Comparison of ENCODE assay signal across 8 cellular contexts in the genomic region with DNA sequence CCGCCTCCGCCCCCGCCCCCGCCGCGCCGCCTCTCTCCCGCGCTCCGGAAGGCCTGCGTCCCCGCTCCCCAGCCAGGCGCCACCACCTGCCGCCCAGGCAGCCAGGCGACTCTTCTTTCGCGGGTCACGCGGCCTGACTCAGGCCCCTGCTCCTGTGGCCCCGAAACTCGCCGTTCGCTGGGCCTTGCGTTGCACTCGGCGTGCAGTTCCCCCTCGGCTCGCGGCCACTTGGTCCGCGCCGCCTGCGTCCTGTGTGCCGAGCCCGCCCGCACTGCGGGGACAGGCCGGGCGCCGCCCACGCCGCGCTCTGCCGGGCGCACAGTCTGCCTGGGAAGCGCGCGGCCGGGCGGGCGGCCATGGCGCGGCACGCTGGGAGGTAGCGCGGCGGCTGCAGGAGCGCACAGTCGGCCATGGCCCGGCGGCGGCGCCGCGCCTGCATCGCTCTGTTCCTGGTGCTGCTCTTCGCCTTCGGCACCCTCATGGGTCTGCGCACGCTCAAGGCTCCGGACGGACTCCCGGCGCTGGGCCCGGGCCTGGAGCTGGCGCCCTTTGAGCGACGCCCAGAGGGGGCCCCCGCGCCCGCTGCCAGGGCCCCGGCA. TPM values are rescaled to one million over a fixed set of nuclear protein-coding genes. Genes with fewer than 3 reads are reported as not detected.
DNase-seq lines count a peak whose midpoint lies in the region; ATAC-seq, FAIRE-seq and TF ChIP-seq lines count a peak whose summit lies in the region.

A gene with protein sequence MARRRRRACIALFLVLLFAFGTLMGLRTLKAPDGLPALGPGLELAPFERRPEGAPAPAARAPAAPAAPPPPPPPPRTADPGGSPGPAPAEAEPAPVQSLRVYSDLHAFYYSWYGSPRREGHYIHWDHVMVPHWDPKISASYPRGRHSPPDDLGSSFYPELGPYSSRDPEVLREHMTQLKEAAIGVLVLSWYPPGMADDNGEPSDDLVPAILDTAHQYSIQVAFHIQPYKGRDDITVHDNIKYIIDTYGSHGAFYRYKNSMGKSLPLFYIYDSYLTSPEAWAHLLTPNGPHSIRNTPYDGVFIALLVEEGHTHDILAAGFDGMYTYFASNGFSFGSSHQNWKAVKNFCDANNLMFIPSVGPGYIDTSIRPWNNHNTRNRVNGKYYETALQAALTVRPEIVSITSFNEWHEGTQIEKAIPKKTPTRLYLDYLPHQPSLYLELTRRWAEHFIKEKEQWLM (plus strand): TSS at position 75 of the 599 bp plus-strand sequence. CDS start 336 bp downstream, at position 411.

- H3K4me1 ChIP-seq in adipocyte (ENCODE audit: control insufficient read depth, insufficient read depth, low read length) (no peaks in the 10 kb centered on the region), pancreas (peaks cover 0 to 5% (median 0%) of the 10 kb centered on the region in 3 donors)

- TF ChIP-seq CTCF in HL-60 (IDR thresholded peaks at IDR 0.05; ENCODE audit: insufficient read depth, low read length) (no peak), pancreas (IDR thresholded peaks at IDR 0.05) (no peak)

- no peaks in the 10 kb centered on the region for H3K9me3 ChIP-seq in adipocyte (ENCODE audit: control insufficient read depth, low read length)
- no peaks in the 10 kb centered on the region for H3K9me3 ChIP-seq in pancreas

- WGBS in pancreas, 2 donors, result 1% methylated on average over 32 to 78 of the region's 82 CpGs

- FAIRE-seq in GM18507 (lab: Jason Lieb, UNC), result peak; percentile 60
- no peak for FAIRE-seq in pancreas (lab: Jason Lieb, UNC)

- ATAC-seq in left cardiac atrium (peak; percentile 85 to 88), pancreas (peak; percentile 79 to 93 (median 87)), GM21390 (IDR thresholded peaks at IDR 0.05; ENCODE audit: unreplicated experiment) (no peak)

- H3K4me3 ChIP-seq in HL-60 (replicated peaks; ENCODE audit: insufficient read depth, low read length) (peak within 1 kb of the TSS; percentile 45), adipocyte (ENCODE audit: low read length) (peak within 1 kb of the TSS; percentile 74), pancreas (peak within 1 kb of the TSS; percentile 37 to 62 (median 51))

- peaks cover 19% of the 10 kb centered on the region for H3K27me3 ChIP-seq in HL-60 (ENCODE audit: insufficient read depth, poor library complexity, severe bottlenecking)
- H3K27me3 ChIP-seq in adipocyte (replicated peaks; ENCODE audit: control insufficient read depth, insufficient read depth, low read length), result peaks cover 32% of the 10 kb centered on the region
- no peaks in the 10 kb centered on the region for H3K27me3 ChIP-seq in pancreas

- DNase-seq in AML-193 (lab: John Stamatoyannopoulos, UW), result peak; percentile 45 to 51
- DNase-seq in GM18507 (ENCODE audit: extremely low spot score, insufficient read length, low read depth), result peak; percentile 70
- peak; percentile 33 to 74 for DNase-seq in HL-60 (ENCODE audit: low read depth in 1 of 2, low spot score in 1 of 2)
- peak; percentile 79 for DNase-seq in adipocyte (ENCODE audit: low read depth)
- peak; percentile 53 for DNase-seq in left cardiac atrium
- DNase-seq in pancreas, result peak; percentile 35 to 81 (median 64)

- peak within 1 kb of the TSS; percentile 60 for H3K9ac ChIP-seq in adipocyte (ENCODE audit: low read length)

- H3K27ac ChIP-seq in HL-60 (replicated peaks) (no peak within 1 kb of the TSS), pancreas (no peak within 1 kb of the TSS)

- H3K36me3 ChIP-seq in adipocyte (ENCODE audit: control insufficient read depth, insufficient read depth, low read length, severe bottlenecking), result no peaks in the 10 kb centered on the region
- H3K36me3 ChIP-seq in pancreas, result no peaks in the 10 kb centered on the region

- intact Hi-C loops in left cardiac atrium (cut with DNase I) (no loop called here), pancreas (cut with DNase I) (no loop called here)

TF ChIP-seq in PFSK-1, 5 proteins besides CTCF, POLR2A, EP300 and RAD21:
- 0 out of 2 replicates have a peak, but pooled peaks have one; percentile 21 for TF ChIP-seq POLR2AphosphoS5 (IDR thresholded peaks at IDR 0.05; ENCODE audit: low read depth, low read length)
- TF ChIP-seq SIN3A (IDR thresholded peaks at IDR 0.05; ENCODE audit: borderline replicate concordance, insufficient read depth, low read length), result no peak
- TF ChIP-seq, protein P1, sequence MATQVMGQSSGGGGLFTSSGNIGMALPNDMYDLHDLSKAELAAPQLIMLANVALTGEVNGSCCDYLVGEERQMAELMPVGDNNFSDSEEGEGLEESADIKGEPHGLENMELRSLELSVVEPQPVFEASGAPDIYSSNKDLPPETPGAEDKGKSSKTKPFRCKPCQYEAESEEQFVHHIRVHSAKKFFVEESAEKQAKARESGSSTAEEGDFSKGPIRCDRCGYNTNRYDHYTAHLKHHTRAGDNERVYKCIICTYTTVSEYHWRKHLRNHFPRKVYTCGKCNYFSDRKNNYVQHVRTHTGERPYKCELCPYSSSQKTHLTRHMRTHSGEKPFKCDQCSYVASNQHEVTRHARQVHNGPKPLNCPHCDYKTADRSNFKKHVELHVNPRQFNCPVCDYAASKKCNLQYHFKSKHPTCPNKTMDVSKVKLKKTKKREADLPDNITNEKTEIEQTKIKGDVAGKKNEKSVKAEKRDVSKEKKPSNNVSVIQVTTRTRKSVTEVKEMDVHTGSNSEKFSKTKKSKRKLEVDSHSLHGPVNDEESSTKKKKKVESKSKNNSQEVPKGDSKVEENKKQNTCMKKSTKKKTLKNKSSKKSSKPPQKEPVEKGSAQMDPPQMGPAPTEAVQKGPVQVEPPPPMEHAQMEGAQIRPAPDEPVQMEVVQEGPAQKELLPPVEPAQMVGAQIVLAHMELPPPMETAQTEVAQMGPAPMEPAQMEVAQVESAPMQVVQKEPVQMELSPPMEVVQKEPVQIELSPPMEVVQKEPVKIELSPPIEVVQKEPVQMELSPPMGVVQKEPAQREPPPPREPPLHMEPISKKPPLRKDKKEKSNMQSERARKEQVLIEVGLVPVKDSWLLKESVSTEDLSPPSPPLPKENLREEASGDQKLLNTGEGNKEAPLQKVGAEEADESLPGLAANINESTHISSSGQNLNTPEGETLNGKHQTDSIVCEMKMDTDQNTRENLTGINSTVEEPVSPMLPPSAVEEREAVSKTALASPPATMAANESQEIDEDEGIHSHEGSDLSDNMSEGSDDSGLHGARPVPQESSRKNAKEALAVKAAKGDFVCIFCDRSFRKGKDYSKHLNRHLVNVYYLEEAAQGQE (IDR thresholded peaks at IDR 0.05; ENCODE audit: insufficient read depth in 1 of 2, low read depth in 2 of 2, low read length in 2 of 2), result peak; percentile 29 to 44; a peak in 1 of 4 replicates
- no peak for TF ChIP-seq TAF1 (IDR thresholded peaks at IDR 0.05; ENCODE audit: borderline replicate concordance, insufficient read depth, low read length)
- peak; percentile 11 for TF ChIP-seq FOXP2 (optimal IDR thresholded peaks at IDR 0.05; ENCODE audit: borderline replicate concordance, extremely low read depth, extremely low read length, insufficient read depth)

RNA-seq across cellular contexts. Expression of the gene that starts here (rescaled TPM):
- polyA plus RNA-seq in PFSK-1 (2012; ENCODE audit: insufficient read length, low read depth), result 25.4 TPM
- 1 to 10 TPM; 1.2 to 1.6 TPM for total RNA-seq in left cardiac atrium
- total RNA-seq in pancreas, result 1 to 10 TPM; 4.4 to 8.2 (median 6.7) TPM
- polyA plus RNA-seq in pancreas, result 10 to 100 TPM in 1 of 2 donors, 1 to 10 TPM in 1; 4.3 to 10.3 TPM
